1 cellular context compared by ENCODE assay signal in genomic region chr11:69694781-69695180, GRCh38.
TF ChIP-seq lines count a peak whose summit lies in the region.

No MANE protein-coding gene starts in this region.

TF ChIP-seq in K562, 482 proteins besides CTCF, POLR2A, EP300 and RAD21:
- TF ChIP-seq CAMTA2 (CRISPR knock-in tag; conservative IDR thresholded peaks at IDR 0.05) (no peak), NFIC (IDR thresholded peaks at IDR 0.05) (peak; percentile 79)
